In the genomic region with DNA sequence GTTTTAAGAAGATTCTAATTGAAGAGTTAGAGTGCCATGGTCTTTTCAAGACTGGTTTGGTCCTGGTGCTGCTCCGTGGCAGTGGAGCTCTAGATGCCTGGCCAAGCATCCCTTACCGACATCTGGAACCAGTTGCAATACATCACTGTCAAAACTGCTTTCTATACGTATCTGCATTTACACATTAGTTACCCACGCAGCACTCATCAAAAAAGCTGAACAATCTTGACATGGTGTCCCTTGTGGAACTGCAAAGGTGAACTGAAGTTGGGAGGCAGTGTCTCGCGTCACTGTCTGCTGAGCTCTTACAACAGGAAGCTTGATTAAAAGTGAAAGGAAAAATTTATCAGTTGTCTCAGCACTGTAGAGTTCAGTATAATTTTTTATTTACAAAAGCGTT, we compare ENCODE assay signal across 8 cellular contexts.
DNase-seq lines count a peak whose midpoint lies in the region; ATAC-seq and TF ChIP-seq lines count a peak whose summit lies in the region.

No MANE protein-coding gene starts in this region.

- peak overlapping the region; percentile 71 for H3K27ac Mint-ChIP-seq in activated CD4-positive, alpha-beta memory T cell treated with anti-CD3 and anti-CD28 coated beads for 36 hours
- no peak overlapping the region for H3K27ac Mint-ChIP-seq in mesothelial cell of epicardium

- DNase-seq in GM06990 (ENCODE audit: extremely low read depth, insufficient read length) (peak; percentile 60), fibroblast of gingiva (ENCODE audit: low read depth) (peak; percentile 3), renal cortical epithelial cell (ENCODE audit: low read depth) (peak; percentile 13), cerebellar nuclear complex (lab: John Stamatoyannopoulos, UW) (no peak), prostate gland (ENCODE audit: low spot score) (no peak), mesothelial cell of epicardium (ENCODE audit: low spot score in 2 of 2, unreplicated experiment in 2 of 2) (no peak)
- peak; percentile 60 for DNase-seq in activated CD4-positive, alpha-beta memory T cell treated with anti-CD3 and anti-CD28 coated beads for 36 hours

- peak overlapping the region; percentile 72 for H3K4me3 Mint-ChIP-seq in activated CD4-positive, alpha-beta memory T cell treated with anti-CD3 and anti-CD28 coated beads for 36 hours
- H3K4me3 Mint-ChIP-seq in mesothelial cell of epicardium = no peak overlapping the region

- peak overlapping the region; percentile 58 for H3K4me3 ChIP-seq in GM06990 (replicated peaks; ENCODE audit: low read depth, low read length)
- H3K4me3 ChIP-seq in prostate gland = no peak overlapping the region

- 56% methylated on average over 7 of the region's 7 CpGs for WGBS in prostate gland

- intact Hi-C loops in activated CD4-positive, alpha-beta memory T cell treated with anti-CD3 and anti-CD28 coated beads for 36 hours (cut with micrococcal nuclease) = loop anchor here (5.0 to 10.0 kb wide), 3 partner anchors 82 to 195 kb away; a partner anchor contains a TSS
- intact Hi-C loops in prostate gland (cut with DNase I) = no loop called here

- CTCF ChIA-PET in activated CD4-positive, alpha-beta memory T cell treated with anti-CD3 and anti-CD28 coated beads for 36 hours (lab: Charles Lee) = interaction anchor here (0.9 to 1.9 kb wide), 2 partner anchors 272 to 422 kb away, joined by 3 to 4 read pairs; no protein-coding TSS in a partner anchor

- H3K36me3 Mint-ChIP-seq in activated CD4-positive, alpha-beta memory T cell treated with anti-CD3 and anti-CD28 coated beads for 36 hours = no peaks in the 10 kb centered on the region
- peaks cover 3% of the 10 kb centered on the region for H3K36me3 Mint-ChIP-seq in mesothelial cell of epicardium

- ATAC-seq in HG03108 (IDR thresholded peaks at IDR 0.05; ENCODE audit: unreplicated experiment) = peak; percentile 77

- H3K9me3 Mint-ChIP-seq in activated CD4-positive, alpha-beta memory T cell treated with anti-CD3 and anti-CD28 coated beads for 36 hours = no peaks in the 10 kb centered on the region
- no peaks in the 10 kb centered on the region for H3K9me3 Mint-ChIP-seq in mesothelial cell of epicardium

- H3K27ac ChIP-seq in prostate gland = no peak overlapping the region

- POLR2A ChIA-PET in activated CD4-positive, alpha-beta memory T cell treated with anti-CD3 and anti-CD28 coated beads for 36 hours (lab: Charles Lee) = interaction anchor here (0.6 to 1.0 kb wide), 2 partner anchors 9 to 69 kb away, joined by 3 read pairs; no protein-coding TSS in a partner anchor

- peaks cover 21% of the 10 kb centered on the region for H3K4me1 Mint-ChIP-seq in activated CD4-positive, alpha-beta memory T cell treated with anti-CD3 and anti-CD28 coated beads for 36 hours (ENCODE audit: low read depth)
- H3K4me1 Mint-ChIP-seq in mesothelial cell of epicardium = peaks cover 15% of the 10 kb centered on the region

- H3K27me3 ChIP-seq in GM06990 (replicated peaks; ENCODE audit: control insufficient read depth, insufficient read depth, low read length) = no peaks in the 10 kb centered on the region
- H3K27me3 ChIP-seq in prostate gland (replicated peaks; ENCODE audit: insufficient read depth) = no peaks in the 10 kb centered on the region

- TF ChIP-seq CTCF in GM06990 (IDR thresholded peaks at IDR 0.05; ENCODE audit: insufficient read depth, low read length, poor library complexity, severe bottlenecking) = no peak
- no peak for TF ChIP-seq CTCF in prostate gland (IDR thresholded peaks at IDR 0.05)
- TF ChIP-seq CTCF in mesothelial cell of epicardium (IDR thresholded peaks at IDR 0.05; ENCODE audit: unreplicated experiment) = no peak

- no peak for TF ChIP-seq POLR2A in prostate gland (IDR thresholded peaks at IDR 0.05)

- no peaks in the 10 kb centered on the region for H3K27me3 Mint-ChIP-seq in activated CD4-positive, alpha-beta memory T cell treated with anti-CD3 and anti-CD28 coated beads for 36 hours
- H3K27me3 Mint-ChIP-seq in mesothelial cell of epicardium (ENCODE audit: low read depth) = no peaks in the 10 kb centered on the region

- H3K4me1 ChIP-seq in prostate gland (replicated peaks) = no peaks in the 10 kb centered on the region

- no peaks in the 10 kb centered on the region for H3K9me3 ChIP-seq in prostate gland

- H3K36me3 ChIP-seq in GM06990 (ENCODE audit: control insufficient read depth, insufficient read depth, low read length) (no peaks in the 10 kb centered on the region), prostate gland (no peaks in the 10 kb centered on the region)

Comparison
In these comparisons a context has a peak if more than half of its experiments do, and no peak if none do; other contexts are left out.
1. DNase-seq: peak in GM06990 (single experiment), activated CD4-positive, alpha-beta memory T cell treated with anti-CD3 and anti-CD28 coated beads for 36 hours (single experiment), fibroblast of gingiva (single experiment) and renal cortical epithelial cell (single experiment); none in cerebellar nuclear complex (0 of 2), prostate gland (single experiment) and mesothelial cell of epicardium (0 of 2).